Comparison of ENCODE assay signal across 8 cellular contexts in genomic region chr6:32194825-32195651, GRCh38. TPM values are rescaled to one million over a fixed set of nuclear protein-coding genes. Genes with fewer than 3 reads are reported as not detected.
DNase-seq lines count a peak whose midpoint lies in the region; ATAC-seq and TF ChIP-seq lines count a peak whose summit lies in the region.

No MANE protein-coding gene starts in this region.

- CTCF ChIA-PET in AG04449 (lab: Yijun Ruan, JAX): interaction anchor here (0.6 to 4.4 kb wide), 22 partner anchors 8 to 643 kb away, joined by 3 to 62 read pairs (median 4); partner anchors contain the start of genes ATF6B, FKBPL, RNF5 and TAP2

- DNase-seq in AG04449 (ENCODE audit: low read depth, low spot score) (no peak), fibroblast of the conjunctiva (ENCODE audit: low read depth) (peak; percentile 55), posterior vena cava (ENCODE audit: low spot score) (peak; percentile 76), AG20443 (ENCODE audit: low spot score) (no peak)

- ATAC-seq in GM18517 (IDR thresholded peaks at IDR 0.05; ENCODE audit: unreplicated experiment): no peak

- TF ChIP-seq CTCF in AG04449 (IDR thresholded peaks at IDR 0.05; ENCODE audit: insufficient read depth, low read length, missing control alignments) (peak; percentile 62), LNCAP (IDR thresholded peaks at IDR 0.05) (peak; percentile 48; the same call in 1 of the 2 replicates), WI38 (IDR thresholded peaks at IDR 0.05; ENCODE audit: low read depth, low read length) (peak; percentile 45)

- POLR2A ChIA-PET in AG04449 (lab: Yijun Ruan, JAX): interaction anchor here (0.6 to 2.0 kb wide), 10 partner anchors 10 to 1260 kb away, joined by 3 to 8 read pairs (median 4); partner anchors contain the start of genes AGPAT1, ATF6B, FKBPL and RNF5

- intact Hi-C loops in posterior vena cava (cut with DNase I): loop anchor here in 1 of 2 donors (5.0 kb wide), 1 partner anchor 78 kb away; no protein-coding TSS in a partner anchor

- H3K4me3 ChIP-seq in AG04449 (ENCODE audit: low read depth, low read length) (peak overlapping the region; percentile 55), GM08714 (ENCODE audit: low read length) (peak overlapping the region; percentile 64), WI38 (ENCODE audit: low read depth, low read length) (peak overlapping the region; percentile 46)

RNA-seq across cellular contexts. Expression of gene GPSM3, which starts 2.6 kb away (rescaled TPM):
- 10 to 100 TPM; 15.4 to 22.1 TPM for total RNA-seq in posterior vena cava

RNA-seq across cellular contexts. Expression of gene PBX2, which starts 5.0 kb away (rescaled TPM):
- total RNA-seq in posterior vena cava: 10 to 100 TPM; 49.4 to 53.1 TPM

RNA-seq across cellular contexts. Expression of gene AGER, which starts 11.0 kb away (rescaled TPM):
- 1 to 10 TPM; 4.6 to 7.3 TPM for total RNA-seq in posterior vena cava

RNA-seq across cellular contexts. Expression of gene RNF5, which starts 16.8 kb away (rescaled TPM):
- 10 to 100 TPM; 43.2 to 46.7 TPM for total RNA-seq in posterior vena cava

RNA-seq across cellular contexts. Expression of gene AGPAT1, which starts 19.2 kb away (rescaled TPM):
- total RNA-seq in posterior vena cava: 10 to 100 TPM; 42.0 to 53.3 TPM

Comparison
In these comparisons a context has a peak if more than half of its experiments do, and no peak if none do; other contexts are left out.
1. DNase-seq: peak in fibroblast of the conjunctiva (single experiment) and posterior vena cava (single experiment); none in AG04449 (single experiment) and AG20443 (single experiment).
2. Peak in every context shown above with its lines, with median percentiles within 50 percentile points of each other: H3K4me3 ChIP-seq and CTCF ChIP-seq.